11 cellular contexts compared by ENCODE assay signal in the genomic region with DNA sequence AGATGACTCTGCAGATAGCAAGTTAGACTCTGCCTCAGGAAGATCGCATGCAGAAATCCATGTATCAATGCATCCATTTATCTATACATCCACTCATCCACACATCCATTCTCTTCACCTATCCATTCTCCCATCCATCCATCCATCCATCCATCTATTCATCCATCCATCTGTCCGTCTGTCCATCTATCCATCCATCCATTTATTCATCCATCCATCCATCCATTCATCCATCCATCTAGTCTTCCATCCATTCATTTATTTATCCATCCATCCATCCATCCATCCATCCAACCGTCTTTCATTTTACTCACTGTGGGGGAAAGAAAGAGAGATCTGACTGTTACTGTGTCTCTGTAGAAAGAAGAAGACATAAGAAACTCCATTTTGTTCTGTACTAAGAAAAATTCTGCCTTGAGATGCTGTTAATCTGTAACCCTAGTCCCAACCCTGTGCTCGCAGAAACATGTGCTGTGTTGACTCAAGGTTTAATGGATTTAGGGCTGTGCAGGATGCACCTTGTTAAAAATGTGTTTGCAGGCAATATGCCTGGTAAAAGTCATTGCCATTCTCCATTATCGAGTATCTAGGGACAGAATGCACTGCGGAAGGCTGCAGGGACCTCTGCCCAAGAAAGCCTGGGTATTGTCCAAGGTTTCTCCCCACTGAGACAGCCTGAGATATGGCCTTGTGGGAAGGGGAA. TPM values are rescaled to one million over a fixed set of nuclear protein-coding genes. Genes with fewer than 3 reads are reported as not detected.
DNase-seq lines count a peak whose midpoint lies in the region; ATAC-seq and TF ChIP-seq lines count a peak whose summit lies in the region.
"Not testable (repeated sequence)": the region's sequence is repeated elsewhere in the genome, so short reads cannot be mapped to it uniquely, and the experiment has no call there.
"Had no signal": no experiment of that assay in that cellular context is flagged by ENCODE, and none has a peak within 500 bp of the region (broad histone marks: within the 10 kb centered on the region; RNA-seq: fewer than 3 reads in every experiment).

No MANE protein-coding gene starts in this region.

- peak overlapping the region; percentile 27 for H3K27ac ChIP-seq in CD4-positive, alpha-beta memory T cell (ENCODE audit: low read depth, low read length)
- H3K27ac ChIP-seq in effector memory CD4-positive, alpha-beta T cell (ENCODE audit: insufficient read depth, low read length, poor library complexity, severe bottlenecking) = peak overlapping the region; percentile 31

- not testable (repeated sequence) for H3K9me3 Mint-ChIP-seq in CD4-positive, alpha-beta memory T cell; activated CD4-positive, alpha-beta T cell treated with anti-CD3 and anti-CD28 coated beads for 36 hours (ENCODE audit: low read depth); activated T-helper 17 cell treated with anti-CD3 and anti-CD28 coated beads, Interleukin-2, amount 50 U/mL, for 72 hours; naive B cell; stimulated activated naive B cell treated with anti-CD40 and anti-IgM and Interleukin-4, amounts not matched to agents 10 μg/mL and 1 μg/mL and 100 μg/mL, for 72 hours

- peaks cover 50 to 55% of the 10 kb centered on the region in 2 donors for H3K36me3 Mint-ChIP-seq in CD4-positive, alpha-beta memory T cell
- peaks cover 25% of the 10 kb centered on the region for H3K36me3 Mint-ChIP-seq in activated CD4-positive, alpha-beta T cell treated with anti-CD3 and anti-CD28 coated beads for 36 hours (ENCODE audit: low read depth)
- H3K36me3 Mint-ChIP-seq in activated T-helper 17 cell treated with anti-CD3 and anti-CD28 coated beads, Interleukin-2, amount 50 U/mL, for 72 hours (ENCODE audit: low read depth) = peaks cover 34% of the 10 kb centered on the region
- peaks cover 8 to 12% of the 10 kb centered on the region in 2 donors for H3K36me3 Mint-ChIP-seq in naive B cell
- peaks cover 15 to 19% of the 10 kb centered on the region in 2 donors for H3K36me3 Mint-ChIP-seq in stimulated activated naive B cell treated with anti-CD40 and anti-IgM and Interleukin-4, amounts not matched to agents 10 μg/mL and 1 μg/mL and 100 μg/mL, for 72 hours

- intact Hi-C loops in CD4-positive, alpha-beta memory T cell (cut with micrococcal nuclease) = loop anchor here (2.0 kb wide), 1 partner anchor 77 kb away; the partner anchor contains the start of gene PAGR1
- intact Hi-C loops in activated CD4-positive, alpha-beta T cell treated with anti-CD3 and anti-CD28 coated beads for 36 hours (cut with DNase I, micrococcal nuclease) = loop anchor here in 1 of 2 experiments (10.0 kb wide), 1 partner anchor 715 kb away; no protein-coding TSS in a partner anchor

- not testable (repeated sequence) for ATAC-seq in activated CD4-positive, alpha-beta T cell treated with anti-CD3 and anti-CD28 coated beads for 36 hours; activated T-helper 17 cell treated with anti-CD3 and anti-CD28 coated beads, Interleukin-2, amount 50 U/mL, for 72 hours (replicated peaks); naive B cell (ENCODE audit: low read depth in 2 of 2); stimulated activated naive B cell treated with anti-CD40 and anti-IgM and Interleukin-4, amounts not matched to agents 10 μg/mL and 1 μg/mL and 100 μg/mL, for 72 hours (replicated peaks)

- POLR2A ChIA-PET in CD4-positive, alpha-beta memory T cell (lab: Charles Lee; ENCODE audit: partially characterized antibody) = interaction anchor here (1.0 to 5.6 kb wide), 13 partner anchors 8 to 84 kb away, joined by 3 to 84 read pairs (median 22); partner anchors contain the start of genes KIF22, MAZ and PAGR1
- POLR2A ChIA-PET in activated CD4-positive, alpha-beta T cell treated with anti-CD3 and anti-CD28 coated beads for 36 hours (lab: Charles Lee) = not testable (repeated sequence)

- H3K27ac Mint-ChIP-seq in CD4-positive, alpha-beta memory T cell = peak overlapping the region; percentile 84 to 100 (median 96)
- H3K27ac Mint-ChIP-seq in activated CD4-positive, alpha-beta T cell treated with anti-CD3 and anti-CD28 coated beads for 36 hours = peak overlapping the region; percentile 33
- peak overlapping the region; percentile 9 for H3K27ac Mint-ChIP-seq in activated T-helper 17 cell treated with anti-CD3 and anti-CD28 coated beads, Interleukin-2, amount 50 U/mL, for 72 hours
- peak overlapping the region; percentile 10 to 98 (median 72) for H3K27ac Mint-ChIP-seq in naive B cell
- peak overlapping the region; percentile 45 for H3K27ac Mint-ChIP-seq in stimulated activated naive B cell treated with anti-CD40 and anti-IgM and Interleukin-4, amounts not matched to agents 10 μg/mL and 1 μg/mL and 100 μg/mL, for 72 hours

- TF ChIP-seq CTCF in LNCaP clone FGC (IDR thresholded peaks at IDR 0.05; ENCODE audit: control insufficient read depth, extremely low read depth, insufficient read depth) = not testable (repeated sequence)

- H3K4me1 Mint-ChIP-seq in CD4-positive, alpha-beta memory T cell = peaks cover 61 to 89% (median 75%) of the 10 kb centered on the region in 4 donors
- peaks cover 78% of the 10 kb centered on the region for H3K4me1 Mint-ChIP-seq in activated CD4-positive, alpha-beta T cell treated with anti-CD3 and anti-CD28 coated beads for 36 hours
- peaks cover 52% of the 10 kb centered on the region for H3K4me1 Mint-ChIP-seq in activated T-helper 17 cell treated with anti-CD3 and anti-CD28 coated beads, Interleukin-2, amount 50 U/mL, for 72 hours
- H3K4me1 Mint-ChIP-seq in naive B cell = peaks cover 70 to 92% (median 87%) of the 10 kb centered on the region in 3 donors
- H3K4me1 Mint-ChIP-seq in stimulated activated naive B cell treated with anti-CD40 and anti-IgM and Interleukin-4, amounts not matched to agents 10 μg/mL and 1 μg/mL and 100 μg/mL, for 72 hours = peaks cover 49 to 84% of the 10 kb centered on the region in 2 donors

- H3K4me1 ChIP-seq in CD4-positive, alpha-beta memory T cell (ENCODE audit: insufficient read depth, low read length) = peaks cover 94% of the 10 kb centered on the region
- peaks cover 66% of the 10 kb centered on the region for H3K4me1 ChIP-seq in effector memory CD4-positive, alpha-beta T cell (ENCODE audit: control insufficient read depth, insufficient read depth, low read length, poor library complexity, severe bottlenecking)

- DNase-seq in CD4-positive, alpha-beta memory T cell; activated CD4-positive, alpha-beta T cell treated with anti-CD3 and anti-CD28 coated beads for 36 hours; effector memory CD4-positive, alpha-beta T cell; naive B cell; stimulated activated naive B cell treated with anti-CD40 and anti-IgM and Interleukin-4, amounts not matched to agents 10 μg/mL and 1 μg/mL and 100 μg/mL, for 72 hours: not testable (repeated sequence)
- DNase-seq in LNCaP clone FGC (ENCODE audit: low read depth) = peak; percentile 94

- not testable (repeated sequence) for H3K27me3 ChIP-seq in CD4-positive, alpha-beta memory T cell (ENCODE audit: insufficient read depth, low read length); effector memory CD4-positive, alpha-beta T cell (replicated peaks; ENCODE audit: control insufficient read depth, insufficient read depth, low read length, poor library complexity, severe bottlenecking)

- not testable (repeated sequence) for H3K9me3 ChIP-seq in CD4-positive, alpha-beta memory T cell (ENCODE audit: control insufficient read depth in 1 of 2, low read length in 2 of 2); effector memory CD4-positive, alpha-beta T cell (ENCODE audit: control insufficient read depth, low read length)

- H3K4me3 Mint-ChIP-seq in CD4-positive, alpha-beta memory T cell = peak overlapping the region; percentile 3 to 93 (median 77)
- H3K4me3 Mint-ChIP-seq in activated CD4-positive, alpha-beta T cell treated with anti-CD3 and anti-CD28 coated beads for 36 hours; stimulated activated naive B cell treated with anti-CD40 and anti-IgM and Interleukin-4, amounts not matched to agents 10 μg/mL and 1 μg/mL and 100 μg/mL, for 72 hours: not testable (repeated sequence)
- peak overlapping the region; percentile 0 for H3K4me3 Mint-ChIP-seq in activated T-helper 17 cell treated with anti-CD3 and anti-CD28 coated beads, Interleukin-2, amount 50 U/mL, for 72 hours
- peak overlapping the region in 5 of 8 donors; percentile 7 to 78 (median 72) for H3K4me3 Mint-ChIP-seq in naive B cell

- not testable (repeated sequence) for H3K27me3 Mint-ChIP-seq in CD4-positive, alpha-beta memory T cell; activated CD4-positive, alpha-beta T cell treated with anti-CD3 and anti-CD28 coated beads for 36 hours; activated T-helper 17 cell treated with anti-CD3 and anti-CD28 coated beads, Interleukin-2, amount 50 U/mL, for 72 hours; naive B cell; stimulated activated naive B cell treated with anti-CD40 and anti-IgM and Interleukin-4, amounts not matched to agents 10 μg/mL and 1 μg/mL and 100 μg/mL, for 72 hours

- CTCF ChIA-PET in CD4-positive, alpha-beta memory T cell (lab: Charles Lee; ENCODE audit: partially characterized antibody) = interaction anchor here (1.4 to 2.3 kb wide), 8 partner anchors 8 to 108 kb away, joined by 5 to 32 read pairs (median 12); partner anchors contain the start of gene PAGR1
- CTCF ChIA-PET in activated CD4-positive, alpha-beta T cell treated with anti-CD3 and anti-CD28 coated beads for 36 hours (lab: Charles Lee) = not testable (repeated sequence)

- peaks cover 27% of the 10 kb centered on the region for H3K36me3 ChIP-seq in CD4-positive, alpha-beta memory T cell (ENCODE audit: insufficient read depth, low read length)
- peaks cover 34% of the 10 kb centered on the region for H3K36me3 ChIP-seq in effector memory CD4-positive, alpha-beta T cell (ENCODE audit: control insufficient read depth, insufficient read depth, low read length)

- not testable (repeated sequence) for H3K4me3 ChIP-seq in CD4-positive, alpha-beta memory T cell (ENCODE audit: low read length in 2 of 2); LNCaP clone FGC (ENCODE audit: low read depth, low read length); effector memory CD4-positive, alpha-beta T cell (ENCODE audit: insufficient read depth, low read depth, low read length, poor library complexity, severe bottlenecking)

RNA-seq across cellular contexts. Expression of gene C16orf54, which starts 5.7 kb away (rescaled TPM):
- total RNA-seq in CD4-positive, alpha-beta memory T cell = 100 to 1,000 TPM; 139 to 143 TPM
- polyA plus RNA-seq in CD4-positive, alpha-beta memory T cell = 10 to 100 TPM; 11.8 to 56.8 TPM
- total RNA-seq in activated CD4-positive, alpha-beta T cell treated with anti-CD3 and anti-CD28 coated beads for 36 hours = 10 to 100 TPM; 21.3 to 22.0 TPM
- total RNA-seq in activated T-helper 17 cell treated with anti-CD3 and anti-CD28 coated beads, Interleukin-2, amount 50 U/mL, for 72 hours = 10 to 100 TPM; 15.9 to 23.5 TPM
- polyA plus RNA-seq in naive B cell (ENCODE audit: low read depth in 6 of 6) = 10 to 100 TPM in 5 of 6 donors, 1 to 10 TPM in 1; 1.4 to 70.0 (median 29.5) TPM
- total RNA-seq: Calu3, H1 had no signal
- polyA plus RNA-seq: AG04450, H1 had no signal

RNA-seq across cellular contexts. Expression of gene ZG16, which starts 38.0 kb away (rescaled TPM):
- not detected for total RNA-seq in CD4-positive, alpha-beta memory T cell
- not detected for polyA plus RNA-seq in CD4-positive, alpha-beta memory T cell
- not detected for total RNA-seq in activated CD4-positive, alpha-beta T cell treated with anti-CD3 and anti-CD28 coated beads for 36 hours
- total RNA-seq in activated T-helper 17 cell treated with anti-CD3 and anti-CD28 coated beads, Interleukin-2, amount 50 U/mL, for 72 hours = not detected
- polyA plus RNA-seq in naive B cell (ENCODE audit: low read depth in 6 of 6) = under 1 TPM in 1 of 6 donors, not detected in 5; 0.13 TPM
- total RNA-seq: Calu3, H1, M059J had no signal
- polyA plus RNA-seq: AG04450, H1 had no signal

RNA-seq across cellular contexts. Expression of gene KIF22, which starts 50.5 kb away (rescaled TPM):
- total RNA-seq in CD4-positive, alpha-beta memory T cell = 10 to 100 TPM; 89.4 to 98.6 TPM
- 10 to 100 TPM; 35.7 to 54.2 TPM for polyA plus RNA-seq in CD4-positive, alpha-beta memory T cell
- 100 to 1,000 TPM; 153 to 168 TPM for total RNA-seq in activated CD4-positive, alpha-beta T cell treated with anti-CD3 and anti-CD28 coated beads for 36 hours
- 100 to 1,000 TPM; 122 to 139 TPM for total RNA-seq in activated T-helper 17 cell treated with anti-CD3 and anti-CD28 coated beads, Interleukin-2, amount 50 U/mL, for 72 hours
- polyA plus RNA-seq in naive B cell (ENCODE audit: low read depth in 6 of 6) = 10 to 100 TPM; 24.0 to 29.6 (median 26.3) TPM

Comparison
In these comparisons a context has a peak if more than half of its experiments do, and no peak if none do; other contexts are left out.
1. H3K27ac Mint-ChIP-seq: peak in every context shown above with its lines; median percentile 96 in CD4-positive, alpha-beta memory T cell; 72 in naive B cell; 45 in stimulated activated naive B cell treated with anti-CD40 and anti-IgM and Interleukin-4, amounts not matched to agents 10 μg/mL and 1 μg/mL and 100 μg/mL, for 72 hours; 33 in activated CD4-positive, alpha-beta T cell treated with anti-CD3 and anti-CD28 coated beads for 36 hours; 9 in activated T-helper 17 cell treated with anti-CD3 and anti-CD28 coated beads, Interleukin-2, amount 50 U/mL, for 72 hours.
2. RNA of gene C16orf54, which starts 5.7 kb away (total RNA-seq): 139 to 143 TPM in CD4-positive, alpha-beta memory T cell; 15.9 to 23.5 TPM in activated T-helper 17 cell treated with anti-CD3 and anti-CD28 coated beads, Interleukin-2, amount 50 U/mL, for 72 hours and 21.3 to 22.0 TPM in activated CD4-positive, alpha-beta T cell treated with anti-CD3 and anti-CD28 coated beads for 36 hours; every median in the first group is over 4 times any median in the second.